In the genomic region with DNA sequence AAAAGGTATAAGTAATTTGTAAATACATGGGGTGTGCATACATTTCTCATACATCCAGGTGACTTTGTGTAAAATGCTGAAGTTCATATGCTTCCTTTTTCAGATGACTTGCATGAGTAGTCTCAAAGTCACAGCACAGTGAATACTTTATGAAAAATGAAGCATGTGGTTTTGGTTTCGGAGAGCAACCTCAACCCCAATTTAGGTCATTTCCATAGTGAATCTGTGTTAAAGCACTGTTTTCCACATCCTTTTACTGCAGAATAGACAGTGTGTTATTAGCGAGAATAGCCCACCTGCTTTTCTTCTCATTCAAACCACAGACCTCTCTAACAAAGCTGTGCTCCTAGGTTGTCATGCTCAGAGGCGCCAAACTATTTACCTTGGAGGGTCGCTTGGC, we compare ENCODE assay signal across 11 cellular contexts.
DNase-seq lines count a peak whose midpoint lies in the region; ATAC-seq lines count a peak whose summit lies in the region.
"Had no signal": no experiment of that assay in that cellular context is flagged by ENCODE, and none has a peak within 500 bp of the region (broad histone marks: within the 10 kb centered on the region; RNA-seq: fewer than 3 reads in every experiment).

No MANE protein-coding gene starts in this region.

- intact Hi-C loops in activated T-helper 2 cell treated with anti-CD3 and anti-CD28 coated beads, Interferon-gamma antibody, Interleukin-2, Interleukin-4, amounts not matched to agents 10 μg/mL and 5 μg/mL and 100 μg/mL, durations not matched to agents 14 hours and 24 hours and 36 hours (cut with micrococcal nuclease): loop anchor here (1.0 to 5.0 kb wide), 4 partner anchors 49 to 325 kb away; partner anchors contain the start of gene LTBP1
- intact Hi-C loops in head of caudate nucleus (cut with DNase I): no loop called here

- H3K27ac Mint-ChIP-seq in activated T-helper 2 cell treated with anti-CD3 and anti-CD28 coated beads, Interferon-gamma antibody, Interleukin-2, Interleukin-4, amounts not matched to agents 10 μg/mL and 5 μg/mL and 100 μg/mL, durations not matched to agents 14 hours and 24 hours and 36 hours: no peak overlapping the region

- DNase-seq in fibroblast of gingiva (ENCODE audit: low read depth) (peak; percentile 36), HuH-7 (ENCODE audit: low spot score) (no peak), HK-2 (ENCODE audit: unreplicated experiment) (no peak), head of caudate nucleus (no peak)
- DNase-seq in activated T-helper 2 cell treated with anti-CD3 and anti-CD28 coated beads, Interferon-gamma antibody, Interleukin-2, Interleukin-4, amounts not matched to agents 10 μg/mL and 5 μg/mL and 100 μg/mL, durations not matched to agents 14 hours and 24 hours and 36 hours (ENCODE audit: low spot score): no peak
- DNase-seq: effector CD4-positive, alpha-beta T cell; nucleus accumbens had no signal

- peaks cover 39% of the 10 kb centered on the region for H3K27me3 Mint-ChIP-seq in activated T-helper 2 cell treated with anti-CD3 and anti-CD28 coated beads, Interferon-gamma antibody, Interleukin-2, Interleukin-4, amounts not matched to agents 10 μg/mL and 5 μg/mL and 100 μg/mL, durations not matched to agents 14 hours and 24 hours and 36 hours (ENCODE audit: low read depth)

- no peaks in the 10 kb centered on the region for H3K36me3 Mint-ChIP-seq in activated T-helper 2 cell treated with anti-CD3 and anti-CD28 coated beads, Interferon-gamma antibody, Interleukin-2, Interleukin-4, amounts not matched to agents 10 μg/mL and 5 μg/mL and 100 μg/mL, durations not matched to agents 14 hours and 24 hours and 36 hours (ENCODE audit: low read depth)

- H3K4me1 Mint-ChIP-seq in activated T-helper 2 cell treated with anti-CD3 and anti-CD28 coated beads, Interferon-gamma antibody, Interleukin-2, Interleukin-4, amounts not matched to agents 10 μg/mL and 5 μg/mL and 100 μg/mL, durations not matched to agents 14 hours and 24 hours and 36 hours (ENCODE audit: low read depth): peaks cover 14% of the 10 kb centered on the region

- ATAC-seq in GM18499 (IDR thresholded peaks at IDR 0.05; ENCODE audit: insufficient read depth, unreplicated experiment) (peak; percentile 97), GM21526 (IDR thresholded peaks at IDR 0.05; ENCODE audit: low FRiP score, unreplicated experiment) (peak; percentile 94), HG03460 (IDR thresholded peaks at IDR 0.05; ENCODE audit: unreplicated experiment) (peak; percentile 95)
- ATAC-seq: HCT116 had no signal

- H3K9me3 Mint-ChIP-seq in activated T-helper 2 cell treated with anti-CD3 and anti-CD28 coated beads, Interferon-gamma antibody, Interleukin-2, Interleukin-4, amounts not matched to agents 10 μg/mL and 5 μg/mL and 100 μg/mL, durations not matched to agents 14 hours and 24 hours and 36 hours: peaks cover 5% of the 10 kb centered on the region

- H3K4me3 Mint-ChIP-seq in activated T-helper 2 cell treated with anti-CD3 and anti-CD28 coated beads, Interferon-gamma antibody, Interleukin-2, Interleukin-4, amounts not matched to agents 10 μg/mL and 5 μg/mL and 100 μg/mL, durations not matched to agents 14 hours and 24 hours and 36 hours (ENCODE audit: low read depth): no peak overlapping the region
